27 cellular contexts compared by ENCODE assay signal in genomic region chr17:35167666-35168065, GRCh38. TPM values are rescaled to one million over a fixed set of nuclear protein-coding genes. Genes with fewer than 3 reads are reported as not detected.
A peak's percentile ranks its signal among the peaks of the same experiment; 100 is the strongest.
DNase-seq lines count a peak whose midpoint lies in the region; ATAC-seq and TF ChIP-seq lines count a peak whose summit lies in the region.
"Had no signal": no experiment of that assay in that cellular context is flagged by ENCODE, and none has a peak within 500 bp of the region (broad histone marks: within the 10 kb centered on the region; RNA-seq: fewer than 3 reads in every experiment).

No MANE protein-coding gene starts in this region.

- no peaks in the 10 kb centered on the region for H3K9me3 Mint-ChIP-seq in activated T-cell treated with anti-CD3 and anti-CD28 coated beads, Interleukin-2, amount 50 U/mL, for 24 hours
- H3K9me3 Mint-ChIP-seq: endodermal cell; H9; nephron; stimulated activated naive CD8-positive, alpha-beta T cell treated with anti-CD3 and anti-CD28 coated beads, Interleukin-15, Interleukin-2, amounts not matched to agents 100 ng/mL and 50 ng/mL, for 24 hours had no signal

- H3K27ac Mint-ChIP-seq in activated T-cell treated with anti-CD3 and anti-CD28 coated beads, Interleukin-2, amount 50 U/mL, for 24 hours, result peak overlapping the region; percentile 13
- H3K27ac Mint-ChIP-seq: endodermal cell; nephron; stimulated activated naive CD8-positive, alpha-beta T cell treated with anti-CD3 and anti-CD28 coated beads, Interleukin-15, Interleukin-2, amounts not matched to agents 100 ng/mL and 50 ng/mL, for 24 hours had no signal

- H3K4me1 Mint-ChIP-seq in activated T-cell treated with anti-CD3 and anti-CD28 coated beads, Interleukin-2, amount 50 U/mL, for 24 hours (ENCODE audit: low read depth), result peaks cover 31% of the 10 kb centered on the region
- H3K4me1 Mint-ChIP-seq: endodermal cell, nephron had no signal

- H3K4me3 Mint-ChIP-seq in activated T-cell treated with anti-CD3 and anti-CD28 coated beads, Interleukin-2, amount 50 U/mL, for 24 hours, result no peak overlapping the region
- H3K4me3 Mint-ChIP-seq: endodermal cell; H9; nephron; stimulated activated naive CD8-positive, alpha-beta T cell treated with anti-CD3 and anti-CD28 coated beads, Interleukin-15, Interleukin-2, amounts not matched to agents 100 ng/mL and 50 ng/mL, for 24 hours had no signal

- no peaks in the 10 kb centered on the region for H3K27me3 Mint-ChIP-seq in activated T-cell treated with anti-CD3 and anti-CD28 coated beads, Interleukin-2, amount 50 U/mL, for 24 hours
- H3K27me3 Mint-ChIP-seq: stimulated activated naive CD8-positive, alpha-beta T cell treated with anti-CD3 and anti-CD28 coated beads, Interleukin-15, Interleukin-2, amounts not matched to agents 100 ng/mL and 50 ng/mL, for 24 hours had no signal

- no peak overlapping the region for H3K27ac ChIP-seq in foreskin keratinocyte
- H3K27ac ChIP-seq: BLaER1 had no signal

- no peaks in the 10 kb centered on the region for H3K36me3 Mint-ChIP-seq in activated T-cell treated with anti-CD3 and anti-CD28 coated beads, Interleukin-2, amount 50 U/mL, for 24 hours (ENCODE audit: low read depth)

- H3K4me1 ChIP-seq in foreskin keratinocyte, result peaks cover 16% of the 10 kb centered on the region
- H3K4me1 ChIP-seq: BLaER1 had no signal

- H3K27me3 ChIP-seq in foreskin keratinocyte, result no peaks in the 10 kb centered on the region
- H3K27me3 ChIP-seq: BLaER1 had no signal

- ATAC-seq in foreskin keratinocyte, result peak; percentile 59
- ATAC-seq in GM19455 (IDR thresholded peaks at IDR 0.05; ENCODE audit: unreplicated experiment), result no peak

- no peak for DNase-seq in activated T-cell treated with anti-CD3 and anti-CD28 coated beads, Interleukin-2, amount 50 U/mL, for 24 hours
- DNase-seq in activated T-cell treated with anti-CD3 and anti-CD28 coated beads, Interleukin-2, amount 50 U/mL, for 1 hour, result no peak
- peak; percentile 19 for DNase-seq in amniotic epithelial cell (ENCODE audit: low read depth)
- peak; percentile 30 to 68 for DNase-seq in foreskin keratinocyte
- DNase-seq in stromal cell of bone marrow (ENCODE audit: low read depth), result peak; percentile 27
- no peak for DNase-seq in HT-29 (ENCODE audit: low spot score)
- no peak for DNase-seq in T1000 (lab: John Stamatoyannopoulos, UW)
- DNase-seq: 8988T; activated naive CD4-positive, alpha-beta T cell; GF-D8; H9; Kasumi-1; NCI-H1105 treated with DMSO at 0.1 percent for 48 hours; NCI-H2107; NCI-H526; SHP77 treated with DMSO at 0.1 percent for 48 hours; T-helper 1 cell had no signal

- TF ChIP-seq CTCF in foreskin keratinocyte (conservative IDR thresholded peaks at IDR 0.05), result no peak

RNA-seq across cellular contexts. Expression of gene UNC45B, which starts 20.0 kb away (rescaled TPM):
- not detected in 2 replicates for total RNA-seq in foreskin keratinocyte
- polyA plus RNA-seq in foreskin keratinocyte, result not detected in 2 replicates
- total RNA-seq in HT-29 (2014; rRNA removed; shearing (Covaris generic)), result not detected in 2 replicates
- total RNA-seq: chondrocyte, endodermal cell had no signal

RNA-seq across cellular contexts. Expression of gene NLE1, which starts 25.6 kb away (rescaled TPM):
- total RNA-seq in foreskin keratinocyte, result 28.1 and 29.7 TPM in 2 replicates
- 33.1 and 34.5 TPM in 2 replicates for polyA plus RNA-seq in foreskin keratinocyte
- total RNA-seq in HT-29 (2014; rRNA removed; shearing (Covaris generic)), result 78.8 and 97.6 TPM in 2 replicates

RNA-seq across cellular contexts. Expression of gene SLC35G3, which starts 26.5 kb away (rescaled TPM):
- not detected in 2 replicates for total RNA-seq in foreskin keratinocyte
- polyA plus RNA-seq in foreskin keratinocyte, result not detected in 2 replicates
- total RNA-seq in HT-29 (2014; rRNA removed; shearing (Covaris generic)), result not detected in 2 replicates
- total RNA-seq: astrocyte, chondrocyte, endodermal cell, frontal cortex, H9, skeletal muscle tissue, ureter had no signal

RNA-seq across cellular contexts. Expression of gene FNDC8, which starts 46.3 kb away (rescaled TPM):
- total RNA-seq in foreskin keratinocyte, result not detected in 2 replicates
- polyA plus RNA-seq in foreskin keratinocyte, result not detected in 2 replicates
- total RNA-seq in HT-29 (2014; rRNA removed; shearing (Covaris generic)), result not detected in 2 replicates
- total RNA-seq: astrocyte, chondrocyte, endodermal cell, frontal cortex, H9, skeletal muscle tissue, ureter had no signal

RNA-seq across cellular contexts. Expression of gene RAD51D, which starts 48.0 kb away (rescaled TPM):
- total RNA-seq in foreskin keratinocyte, result 9.6 and 11.0 TPM in 2 replicates
- polyA plus RNA-seq in foreskin keratinocyte, result 5.8 and 7.2 TPM in 2 replicates
- total RNA-seq in HT-29 (2014; rRNA removed; shearing (Covaris generic)), result 14.9 and 19.5 TPM in 2 replicates

Comparison
In these comparisons a context has a peak if more than half of its experiments do, and no peak if none do; other contexts are left out.
1. DNase-seq: peak in amniotic epithelial cell (single experiment), foreskin keratinocyte (2 of 2) and stromal cell of bone marrow (single experiment); none in activated T-cell treated with anti-CD3 and anti-CD28 coated beads, Interleukin-2, amount 50 U/mL, for 24 hours (single experiment), activated T-cell treated with anti-CD3 and anti-CD28 coated beads, Interleukin-2, amount 50 U/mL, for 1 hour (single experiment), HT-29 (single experiment) and T1000 (single experiment).